8 cellular contexts compared by ENCODE assay signal in the genomic region with DNA sequence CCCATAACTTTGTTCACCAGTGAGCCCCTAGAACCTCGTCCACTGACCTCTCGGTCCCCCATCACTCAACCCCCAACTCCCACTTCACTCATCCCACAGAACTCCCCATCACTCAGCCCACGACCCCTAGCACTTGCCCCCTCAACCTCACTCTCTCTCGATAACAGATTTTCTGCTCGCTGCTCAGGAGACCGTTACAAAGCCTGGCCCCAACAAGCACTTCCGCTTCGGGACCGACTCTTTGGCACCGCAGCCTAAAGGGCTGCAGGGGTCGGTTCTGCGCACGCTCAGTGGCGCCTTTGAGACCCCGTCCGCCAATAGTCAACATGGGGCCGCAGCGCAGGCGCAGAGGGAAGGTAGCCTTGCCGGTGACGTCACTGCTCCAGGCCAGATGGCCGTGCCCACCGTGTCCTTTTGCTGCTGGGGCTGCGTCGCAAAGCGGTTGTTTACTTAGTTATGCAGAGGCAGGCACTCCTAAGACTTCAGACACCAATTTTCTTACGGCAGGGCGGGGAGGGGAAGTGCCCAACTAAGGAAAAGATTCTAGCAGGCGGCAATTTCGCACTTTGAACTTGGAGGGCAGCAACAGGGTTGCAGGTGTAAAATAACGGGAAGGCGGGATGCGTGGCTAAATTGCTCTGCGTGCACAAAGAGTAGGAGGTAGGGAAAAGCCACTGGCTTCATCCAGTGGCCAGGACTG. TPM values are rescaled to one million over a fixed set of nuclear protein-coding genes. Genes with fewer than 3 reads are reported as not detected.
DNase-seq lines count a peak whose midpoint lies in the region; ATAC-seq lines count a peak whose summit lies in the region.

ZNF182 (minus strand) TSS at position 232 of the 700 bp plus-strand sequence. CDS start 1,380 bp downstream, outside the sequence.

- peak within 1 kb of the TSS; percentile 92 to 100 (median 99) for H3K27ac Mint-ChIP-seq in IgD-negative memory B cell

- H3K4me3 Mint-ChIP-seq in IgD-negative memory B cell: peak within 1 kb of the TSS; percentile 91 to 100 (median 96)

- DNase-seq in DMS 273 treated with DMSO at 0.1 percent for 48 hours (lab: John Stamatoyannopoulos, UW) (peak; percentile 88), OCI-M1 (lab: John Stamatoyannopoulos, UW) (peak; percentile 97), activated T-cell treated with anti-CD3 and anti-CD28 coated beads for 48 hours (ENCODE audit: low read depth) (peak; percentile 84), epithelial cell of prostate (ENCODE audit: low read depth, low spot score) (no peak), mucosa of gallbladder (ENCODE audit: low spot score) (peak; percentile 92)
- peak; percentile 80 to 87 for DNase-seq in stimulated activated CD8-positive, alpha-beta memory T cell treated with anti-CD3 and anti-CD28 coated beads, Interleukin-4, amount 100 ng/mL, for 1 hour (ENCODE audit: low read depth in 2 of 2, low spot score in 1 of 2)

- peak; percentile 90 for ATAC-seq in GM21528 (IDR thresholded peaks at IDR 0.05; ENCODE audit: low FRiP score, unreplicated experiment)

- no peaks in the 10 kb centered on the region for H3K27me3 Mint-ChIP-seq in IgD-negative memory B cell

- H3K4me1 Mint-ChIP-seq in IgD-negative memory B cell: peaks cover 5 to 17% (median 13%) of the 10 kb centered on the region in 3 donors

- H3K27ac ChIP-seq in epithelial cell of prostate: peak within 1 kb of the TSS; percentile 18

- H3K36me3 Mint-ChIP-seq in IgD-negative memory B cell: peaks cover 4% of the 10 kb centered on the region

- peaks cover 0 to 4% (median 0%) of the 10 kb centered on the region in 3 donors for H3K9me3 Mint-ChIP-seq in IgD-negative memory B cell

RNA-seq across cellular contexts. Expression of gene ZNF182, which starts in this region (rescaled TPM):
- polyA plus RNA-seq in IgD-negative memory B cell: 6.2 TPM
- total RNA-seq in mucosa of gallbladder: 5.0 TPM
